In the genomic region with DNA sequence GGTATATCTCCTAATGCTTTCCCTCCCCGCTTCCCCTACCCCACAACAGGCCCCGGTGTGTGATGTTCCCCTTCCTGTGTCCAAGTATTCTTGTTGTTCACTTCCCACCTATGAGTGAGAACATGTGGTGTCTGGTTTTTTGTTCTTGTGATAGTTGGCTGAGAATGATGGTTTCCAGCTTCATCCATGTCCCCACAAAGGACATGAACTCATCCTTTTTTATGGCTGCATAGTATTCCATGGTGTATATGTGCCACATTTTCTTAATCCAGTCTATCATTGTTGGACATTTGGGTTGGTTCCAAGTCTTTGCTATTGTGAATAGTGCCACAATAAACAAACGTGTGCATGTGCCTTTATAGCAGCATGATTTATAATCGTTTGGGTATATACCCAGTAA, we compare ENCODE assay signal across 3 cellular contexts.
DNase-seq lines count a peak whose midpoint lies in the region; ATAC-seq, FAIRE-seq and TF ChIP-seq lines count a peak whose summit lies in the region.
"Not testable (repeated sequence)": the region's sequence is repeated elsewhere in the genome, so short reads cannot be mapped to it uniquely, and the experiment has no call there.

No MANE protein-coding gene starts in this region.

- H3K4me3 Mint-ChIP-seq in neural crest cell = peak overlapping the region; percentile 27

- not testable (repeated sequence) for H3K9ac ChIP-seq in K562 (ENCODE audit: insufficient read depth in 1 of 2, low read depth in 2 of 2, low read length in 2 of 2)

- intact Hi-C loops in K562 (cut with micrococcal nuclease) = not testable (repeated sequence)

- not testable (repeated sequence) for ATAC-seq in K562

- H3K27me3 Mint-ChIP-seq in neural crest cell (ENCODE audit: low read depth) = not testable (repeated sequence)

- not testable (repeated sequence) for H3K27me3 ChIP-seq in K562 (ENCODE audit: control insufficient read depth in 2 of 2, insufficient read depth in 2 of 2, low read length in 2 of 2)

- 80% methylated on average over 2 of the region's 4 CpGs for WGBS in K562 (ENCODE audit: insufficient coverage, low coverage, missing lambda C conversion rate)

- not testable (repeated sequence) for H4K20me1 ChIP-seq in K562 (replicated peaks; ENCODE audit: control insufficient read depth, insufficient read depth, low read length)

- not testable (repeated sequence) for H2AFZ ChIP-seq in K562 (ENCODE audit: low read depth, low read length)

- in situ Hi-C loops in K562 (cut with MboI) = not testable (repeated sequence)

- not testable (repeated sequence) for BruUV-seq in K562 (replicated peaks; lab: Mats Ljungman, UMichigan)

- TF ChIP-seq POLR2A in K562 (conservative IDR thresholded peaks at IDR 0.05) = not testable (repeated sequence)

- not testable (repeated sequence) for H3K9me3 Mint-ChIP-seq in neural crest cell

- peaks cover 29% of the 10 kb centered on the region for H3K79me2 ChIP-seq in K562 (ENCODE audit: control insufficient read depth, insufficient read depth, low read length)

- not testable (repeated sequence) for H3K9me3 ChIP-seq in HEK293 (ENCODE audit: control insufficient read depth, insufficient read depth, low read depth, low read length); K562 (replicated peaks; ENCODE audit: control insufficient read depth, insufficient read depth, low read depth, low read length)

- H3K4me1 Mint-ChIP-seq in neural crest cell = peaks cover 12% of the 10 kb centered on the region

- not testable (repeated sequence) for TF ChIP-seq EP300 in K562 (IDR thresholded peaks at IDR 0.05; ENCODE audit: low read length)

- H3K27ac Mint-ChIP-seq in neural crest cell (ENCODE audit: unreplicated experiment) = not testable (repeated sequence)

- TF ChIP-seq RAD21 in K562 (CRISPR knock-in tag; conservative IDR thresholded peaks at IDR 0.05 in 1 of 2, IDR thresholded peaks at IDR 0.05 in 1 of 2) = not testable (repeated sequence)

- H3K4me3 ChIP-seq in HEK293 (ENCODE audit: low read depth, low read length); K562: not testable (repeated sequence)

- H3K36me3 ChIP-seq in HEK293 (ENCODE audit: control insufficient read depth in 2 of 2, insufficient read depth in 1 of 2, low read length in 2 of 2); K562 (ENCODE audit: control insufficient read depth, insufficient read depth, low read length): not testable (repeated sequence)

- not testable (repeated sequence) for H3K36me3 Mint-ChIP-seq in neural crest cell (ENCODE audit: low read depth)

- CTCF ChIA-PET in HEK293 (lab: Yijun Ruan, JAX); K562 (lab: Yijun Ruan, JAX; ENCODE audit: low intra/inter-chr PET ratio): not testable (repeated sequence)

- DNase-seq in K562 (ENCODE audit: extremely low read depth in 1 of 4, low spot score in 3 of 4); neural crest cell (ENCODE audit: low read depth, low spot score): not testable (repeated sequence)

- TF ChIP-seq CTCF in HEK293 (tag by site-specific recombination; IDR thresholded peaks at IDR 0.05); K562 (IDR thresholded peaks at IDR 0.05 in 2 of 3, conservative IDR thresholded peaks at IDR 0.05 in 1 of 3; ENCODE audit: insufficient read depth in 2 of 3, low read depth in 1 of 3, low read length in 3 of 3); neural crest cell (conservative IDR thresholded peaks at IDR 0.05): not testable (repeated sequence)

- H3K4me1 ChIP-seq in HEK293 (ENCODE audit: control insufficient read depth, insufficient read depth, low read length); K562 (replicated peaks in 1 of 2; ENCODE audit: control insufficient read depth in 2 of 2, insufficient read depth in 2 of 2, low read length in 2 of 2): not testable (repeated sequence)

- not testable (repeated sequence) for H3K27ac ChIP-seq in HEK293 (ENCODE audit: extremely low read depth, low read depth, low read length); K562 (ENCODE audit: extremely low read depth, low read depth, low read length)

- H3K4me2 ChIP-seq in K562 (ENCODE audit: insufficient read depth, low read length) = not testable (repeated sequence)

- not testable (repeated sequence) for FAIRE-seq in K562 (lab: Jason Lieb, UNC)

- not testable (repeated sequence) for H3K9me1 ChIP-seq in K562 (ENCODE audit: control insufficient read depth, insufficient read depth, low read length)

- POLR2A ChIA-PET in HEK293 (lab: Yijun Ruan, JAX); K562 (lab: Yijun Ruan, JAX): not testable (repeated sequence)

TF ChIP-seq in HEK293, 187 proteins besides CTCF, POLR2A, EP300 and RAD21:
- TF ChIP-seq, protein P1, sequence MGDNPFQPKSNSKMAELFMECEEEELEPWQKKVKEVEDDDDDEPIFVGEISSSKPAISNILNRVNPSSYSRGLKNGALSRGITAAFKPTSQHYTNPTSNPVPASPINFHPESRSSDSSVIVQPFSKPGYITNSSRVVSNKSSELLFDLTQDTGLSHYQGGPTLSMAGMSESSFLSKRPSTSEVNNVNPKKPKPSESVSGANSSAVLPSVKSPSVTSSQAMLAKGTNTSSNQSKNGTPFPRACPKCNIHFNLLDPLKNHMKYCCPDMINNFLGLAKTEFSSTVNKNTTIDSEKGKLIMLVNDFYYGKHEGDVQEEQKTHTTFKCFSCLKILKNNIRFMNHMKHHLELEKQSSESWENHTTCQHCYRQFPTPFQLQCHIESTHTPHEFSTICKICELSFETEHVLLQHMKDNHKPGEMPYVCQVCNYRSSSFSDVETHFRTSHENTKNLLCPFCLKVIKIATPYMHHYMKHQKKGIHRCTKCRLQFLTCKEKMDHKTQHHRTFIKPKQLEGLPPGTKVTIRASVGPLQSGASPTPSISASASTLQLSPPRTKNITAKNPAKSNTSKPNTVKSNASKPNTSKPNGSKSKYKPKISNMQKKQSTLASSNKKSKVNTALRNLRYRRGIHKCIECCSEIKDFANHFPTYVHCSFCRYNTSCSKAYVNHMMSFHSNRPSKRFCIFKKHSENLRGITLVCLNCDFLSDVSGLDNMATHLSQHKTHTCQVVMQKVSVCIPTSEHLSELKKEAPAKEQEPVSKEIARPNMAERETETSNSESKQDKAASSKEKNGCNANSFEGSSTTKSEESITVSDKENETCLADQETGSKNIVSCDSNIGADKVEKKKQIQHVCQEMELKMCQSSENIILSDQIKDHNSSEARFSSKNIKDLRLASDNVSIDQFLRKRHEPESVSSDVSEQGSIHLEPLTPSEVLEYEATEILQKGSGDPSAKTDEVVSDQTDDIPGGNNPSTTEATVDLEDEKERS (tag by site-specific recombination; IDR thresholded peaks at IDR 0.05) = 0 out of 2 replicates have a peak, but pooled peaks have one; percentile 58
- TF ChIP-seq ZNF146 (tag by site-specific recombination; IDR thresholded peaks at IDR 0.05) = peak; percentile 89

TF ChIP-seq in K562, 482 proteins besides CTCF, POLR2A, EP300 and RAD21:
- TF ChIP-seq CHAMP1 (IDR thresholded peaks at IDR 0.05) (peak; percentile 42; the same call in 1 of the 2 replicates), SMARCA5 (IDR thresholded peaks at IDR 0.05) (0 out of 2 replicates have a peak, but pooled peaks have one; percentile 53), ZNF146 (CRISPR knock-in tag; IDR thresholded peaks at IDR 0.05; ENCODE audit: unreplicated experiment) (peak; percentile 85), BCOR (IDR thresholded peaks at IDR 0.05) (peak; percentile 92), CC2D1A (IDR thresholded peaks at IDR 0.05) (peak; percentile 29; the same call in 1 of the 2 replicates), KDM1A (IDR thresholded peaks at IDR 0.05) (peak; percentile 30 to 69; a peak in 3 of 4 replicates)
